In genomic region chr19:50647879-50648615, GRCh38 we compare ENCODE assay signal across 1 cellular context.
TF ChIP-seq lines count a peak whose summit lies in the region.

No MANE protein-coding gene starts in this region.

TF ChIP-seq in K562, 482 proteins besides CTCF, POLR2A, EP300 and RAD21 (continued from another document):
- TF ChIP-seq VEZF1 (CRISPR knock-in tag; IDR thresholded peaks at IDR 0.05) (no peak), ETS2 (tag; IDR thresholded peaks at IDR 0.05; ENCODE audit: borderline replicate concordance, poor library complexity, severe bottlenecking) (no peak), SPI1 (IDR thresholded peaks at IDR 0.05; ENCODE audit: borderline replicate concordance, low read depth, low read length) (peak; percentile 65; the same call in 1 of the 2 replicates), TEAD2 (tag; IDR thresholded peaks at IDR 0.05) (no peak), RBM25 (IDR thresholded peaks at IDR 0.05; ENCODE audit: low read depth, low read length, severe bottlenecking) (peak; percentile 35), SAFB2 (IDR thresholded peaks at IDR 0.05; ENCODE audit: borderline replicate concordance, low read depth, low read length, severe bottlenecking) (no peak)
